Comparison of ENCODE assay signal across 1 cellular context in the genomic region with DNA sequence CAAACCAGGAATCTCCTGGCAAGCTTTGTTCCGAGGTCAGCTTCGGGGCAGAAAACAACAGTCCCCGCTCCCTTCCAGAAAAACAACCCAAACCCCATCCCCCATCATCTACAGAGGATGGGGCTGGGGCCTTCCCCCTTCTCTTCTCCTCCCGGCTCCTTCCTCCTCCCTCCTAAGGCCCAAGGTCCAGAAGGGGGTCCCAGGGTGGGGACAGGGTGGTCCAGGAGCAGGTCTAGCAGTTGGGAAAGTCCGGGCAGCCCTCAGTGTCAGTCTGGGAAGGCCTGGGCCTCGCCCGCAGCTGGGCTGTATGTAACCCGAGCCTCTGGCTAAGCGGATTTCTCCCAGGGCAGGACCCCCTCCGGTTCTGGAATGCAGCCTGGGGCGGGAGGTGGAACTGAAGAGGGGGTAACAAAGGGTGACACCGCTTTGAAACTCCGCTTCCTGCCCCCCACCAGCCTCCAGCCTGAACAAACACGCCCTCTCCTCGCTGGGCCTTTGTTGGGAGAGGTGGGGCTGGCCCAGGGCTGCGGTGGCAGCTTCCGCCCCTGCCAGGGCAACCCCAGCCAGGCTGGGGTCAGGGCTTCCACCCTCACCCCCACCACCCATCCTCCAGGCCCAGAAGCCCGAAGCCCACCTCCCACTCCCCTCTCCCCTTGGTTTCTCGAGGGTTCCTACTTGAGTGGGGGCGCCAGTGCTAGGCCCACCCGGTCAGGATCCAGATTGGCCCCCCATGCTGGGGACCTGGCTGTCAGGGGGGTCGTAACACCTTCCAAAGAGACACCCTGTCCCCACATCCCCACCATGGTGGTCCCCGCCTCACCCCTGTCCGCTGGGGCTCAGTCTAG.
TF ChIP-seq lines count a peak whose summit lies in the region.

No MANE protein-coding gene starts in this region.

TF ChIP-seq in H1, 55 proteins besides CTCF, POLR2A, EP300 and RAD21 (continues in another document):
- TF ChIP-seq GTF2F1 (IDR thresholded peaks at IDR 0.05; ENCODE audit: borderline replicate concordance, low read depth, low read length) (no peak), YY1 (IDR thresholded peaks at IDR 0.05; ENCODE audit: low read depth, low read length) (peak; percentile 72; the same call in 1 of the 2 replicates), SUZ12 (IDR thresholded peaks at IDR 0.05; ENCODE audit: low read length) (no peak), TCF12 (IDR thresholded peaks at IDR 0.05; ENCODE audit: low read depth, low read length) (peak; percentile 78; the same call in 1 of the 2 replicates), BCL11A (IDR thresholded peaks at IDR 0.05; ENCODE audit: low read depth in 2 of 2, low read length in 2 of 2) (no peak), TEAD4 (IDR thresholded peaks at IDR 0.05; ENCODE audit: low read depth, low read length) (peak; percentile 97), CHD1 (IDR thresholded peaks at IDR 0.05; ENCODE audit: low read depth, low read length) (no peak), CBX5 (IDR thresholded peaks at IDR 0.05; ENCODE audit: low read depth, low read length) (no peak), TBP (IDR thresholded peaks at IDR 0.05; ENCODE audit: low read depth, low read length) (0 out of 2 replicates have a peak, but pooled peaks have one; percentile 34), EGR1 (IDR thresholded peaks at IDR 0.05; ENCODE audit: borderline replicate concordance, low read depth, low read length) (peak; percentile 67), BACH1 (IDR thresholded peaks at IDR 0.05; ENCODE audit: low read length) (no peak), MAX (IDR thresholded peaks at IDR 0.05) (peak; percentile 46; the same call in 1 of the 2 replicates), KDM1A (IDR thresholded peaks at IDR 0.05; ENCODE audit: borderline replicate concordance, low read length) (no peak; the same call in 1 of the 2 replicates), SP2 (IDR thresholded peaks at IDR 0.05; ENCODE audit: low read length) (no peak), JUND (IDR thresholded peaks at IDR 0.05; ENCODE audit: low read length) (no peak), RFX5 (IDR thresholded peaks at IDR 0.05; ENCODE audit: borderline replicate concordance, low read depth, low read length) (no peak), CEBPB (IDR thresholded peaks at IDR 0.05; ENCODE audit: low read depth, low read length) (no peak), ZNF274 (IDR thresholded peaks at IDR 0.05; ENCODE audit: borderline replicate concordance, extremely low read depth, low read length) (no peak), POU5F1 (IDR thresholded peaks at IDR 0.05; ENCODE audit: low read depth, low read length) (no peak), NANOG (IDR thresholded peaks at IDR 0.05; ENCODE audit: insufficient read depth, low read depth, low read length, poor library complexity, severe bottlenecking) (no peak), CHD2 (IDR thresholded peaks at IDR 0.05; ENCODE audit: low read length) (0 out of 2 replicates have a peak, but pooled peaks have one; percentile 17), RXRA (IDR thresholded peaks at IDR 0.05; ENCODE audit: insufficient read depth, low read depth, low read length) (0 out of 2 replicates have a peak, but pooled peaks have one; percentile 7), SIN3A (conservative IDR thresholded peaks at IDR 0.05 in 1 of 2, IDR thresholded peaks at IDR 0.05 in 1 of 2; ENCODE audit: low read depth in 1 of 2, low read length in 2 of 2) (0 out of 4 replicates have a peak, but pooled peaks of 1 of the 2 experiments have one; percentile 44), EZH2 (IDR thresholded peaks at IDR 0.05; ENCODE audit: low read depth, low read length, severe bottlenecking) (no peak), RBBP5 (IDR thresholded peaks at IDR 0.05; ENCODE audit: borderline replicate concordance, low read depth, low read length) (peak; percentile 97), RNF2 (IDR thresholded peaks at IDR 0.05; ENCODE audit: borderline replicate concordance, low read depth, low read length, missing control alignments, poor library complexity, severe bottlenecking) (no peak), FOSL1 (IDR thresholded peaks at IDR 0.05; ENCODE audit: insufficient read depth, low read depth, low read length) (no peak), KDM5A (IDR thresholded peaks at IDR 0.05; ENCODE audit: low read length) (no peak), HDAC6 (IDR thresholded peaks at IDR 0.05; ENCODE audit: low read depth, low read length) (no peak), SAP30 (IDR thresholded peaks at IDR 0.05; ENCODE audit: insufficient read depth, insufficient replicate concordance, low read length) (no peak), SP4 (IDR thresholded peaks at IDR 0.05; ENCODE audit: low read length) (0 out of 2 replicates have a peak, but pooled peaks have one; percentile 6), ATF2 (IDR thresholded peaks at IDR 0.05; ENCODE audit: low read length) (peak; percentile 23; the same call in 1 of the 2 replicates), ASH2L (IDR thresholded peaks at IDR 0.05; ENCODE audit: low read length) (peak; percentile 98), CREB1 (IDR thresholded peaks at IDR 0.05) (no peak), PHF8 (conservative IDR thresholded peaks at IDR 0.05; ENCODE audit: low read depth, low read length) (no peak), KDM4A (IDR thresholded peaks at IDR 0.05; ENCODE audit: low read depth, low read length, severe bottlenecking) (no peak), SRF (IDR thresholded peaks at IDR 0.05; ENCODE audit: low read depth, low read length) (no peak), POLR2AphosphoS5 (IDR thresholded peaks at IDR 0.05; ENCODE audit: low read depth, low read length) (no peak), TAF1 (IDR thresholded peaks at IDR 0.05; ENCODE audit: low read depth, low read length) (peak; percentile 60), TAF7 (optimal IDR thresholded peaks at IDR 0.05; ENCODE audit: borderline replicate concordance, low read depth, low read length) (no peak), BRCA1 (IDR thresholded peaks at IDR 0.05; ENCODE audit: low read depth, low read length) (no peak), CBX8 (IDR thresholded peaks at IDR 0.05; ENCODE audit: borderline replicate concordance, low read depth, low read length) (no peak), GABPA (IDR thresholded peaks at IDR 0.05; ENCODE audit: borderline replicate concordance, insufficient read depth, low read length) (peak; percentile 57; the same call in 1 of the 2 replicates), JUN (IDR thresholded peaks at IDR 0.05; ENCODE audit: low read depth, low read length) (no peak), SP1 (IDR thresholded peaks at IDR 0.05; ENCODE audit: low read depth, low read length) (peak; percentile 84), NRF1 (IDR thresholded peaks at IDR 0.05; ENCODE audit: low read depth, low read length) (no peak), CTBP2 (IDR thresholded peaks at IDR 0.05; ENCODE audit: borderline replicate concordance, insufficient read depth, insufficient read length, low read length) (peak; percentile 84), SIRT6 (IDR thresholded peaks at IDR 0.05; ENCODE audit: low read length) (no peak), SIX5 (IDR thresholded peaks at IDR 0.05; ENCODE audit: low read depth, low read length) (peak; percentile 15; the same call in 1 of the 2 replicates), HDAC2 (IDR thresholded peaks at IDR 0.05; ENCODE audit: borderline replicate concordance in 1 of 2, low read depth in 2 of 2, low read length in 2 of 2) (no peak)
- TF ChIP-seq, protein P1, sequence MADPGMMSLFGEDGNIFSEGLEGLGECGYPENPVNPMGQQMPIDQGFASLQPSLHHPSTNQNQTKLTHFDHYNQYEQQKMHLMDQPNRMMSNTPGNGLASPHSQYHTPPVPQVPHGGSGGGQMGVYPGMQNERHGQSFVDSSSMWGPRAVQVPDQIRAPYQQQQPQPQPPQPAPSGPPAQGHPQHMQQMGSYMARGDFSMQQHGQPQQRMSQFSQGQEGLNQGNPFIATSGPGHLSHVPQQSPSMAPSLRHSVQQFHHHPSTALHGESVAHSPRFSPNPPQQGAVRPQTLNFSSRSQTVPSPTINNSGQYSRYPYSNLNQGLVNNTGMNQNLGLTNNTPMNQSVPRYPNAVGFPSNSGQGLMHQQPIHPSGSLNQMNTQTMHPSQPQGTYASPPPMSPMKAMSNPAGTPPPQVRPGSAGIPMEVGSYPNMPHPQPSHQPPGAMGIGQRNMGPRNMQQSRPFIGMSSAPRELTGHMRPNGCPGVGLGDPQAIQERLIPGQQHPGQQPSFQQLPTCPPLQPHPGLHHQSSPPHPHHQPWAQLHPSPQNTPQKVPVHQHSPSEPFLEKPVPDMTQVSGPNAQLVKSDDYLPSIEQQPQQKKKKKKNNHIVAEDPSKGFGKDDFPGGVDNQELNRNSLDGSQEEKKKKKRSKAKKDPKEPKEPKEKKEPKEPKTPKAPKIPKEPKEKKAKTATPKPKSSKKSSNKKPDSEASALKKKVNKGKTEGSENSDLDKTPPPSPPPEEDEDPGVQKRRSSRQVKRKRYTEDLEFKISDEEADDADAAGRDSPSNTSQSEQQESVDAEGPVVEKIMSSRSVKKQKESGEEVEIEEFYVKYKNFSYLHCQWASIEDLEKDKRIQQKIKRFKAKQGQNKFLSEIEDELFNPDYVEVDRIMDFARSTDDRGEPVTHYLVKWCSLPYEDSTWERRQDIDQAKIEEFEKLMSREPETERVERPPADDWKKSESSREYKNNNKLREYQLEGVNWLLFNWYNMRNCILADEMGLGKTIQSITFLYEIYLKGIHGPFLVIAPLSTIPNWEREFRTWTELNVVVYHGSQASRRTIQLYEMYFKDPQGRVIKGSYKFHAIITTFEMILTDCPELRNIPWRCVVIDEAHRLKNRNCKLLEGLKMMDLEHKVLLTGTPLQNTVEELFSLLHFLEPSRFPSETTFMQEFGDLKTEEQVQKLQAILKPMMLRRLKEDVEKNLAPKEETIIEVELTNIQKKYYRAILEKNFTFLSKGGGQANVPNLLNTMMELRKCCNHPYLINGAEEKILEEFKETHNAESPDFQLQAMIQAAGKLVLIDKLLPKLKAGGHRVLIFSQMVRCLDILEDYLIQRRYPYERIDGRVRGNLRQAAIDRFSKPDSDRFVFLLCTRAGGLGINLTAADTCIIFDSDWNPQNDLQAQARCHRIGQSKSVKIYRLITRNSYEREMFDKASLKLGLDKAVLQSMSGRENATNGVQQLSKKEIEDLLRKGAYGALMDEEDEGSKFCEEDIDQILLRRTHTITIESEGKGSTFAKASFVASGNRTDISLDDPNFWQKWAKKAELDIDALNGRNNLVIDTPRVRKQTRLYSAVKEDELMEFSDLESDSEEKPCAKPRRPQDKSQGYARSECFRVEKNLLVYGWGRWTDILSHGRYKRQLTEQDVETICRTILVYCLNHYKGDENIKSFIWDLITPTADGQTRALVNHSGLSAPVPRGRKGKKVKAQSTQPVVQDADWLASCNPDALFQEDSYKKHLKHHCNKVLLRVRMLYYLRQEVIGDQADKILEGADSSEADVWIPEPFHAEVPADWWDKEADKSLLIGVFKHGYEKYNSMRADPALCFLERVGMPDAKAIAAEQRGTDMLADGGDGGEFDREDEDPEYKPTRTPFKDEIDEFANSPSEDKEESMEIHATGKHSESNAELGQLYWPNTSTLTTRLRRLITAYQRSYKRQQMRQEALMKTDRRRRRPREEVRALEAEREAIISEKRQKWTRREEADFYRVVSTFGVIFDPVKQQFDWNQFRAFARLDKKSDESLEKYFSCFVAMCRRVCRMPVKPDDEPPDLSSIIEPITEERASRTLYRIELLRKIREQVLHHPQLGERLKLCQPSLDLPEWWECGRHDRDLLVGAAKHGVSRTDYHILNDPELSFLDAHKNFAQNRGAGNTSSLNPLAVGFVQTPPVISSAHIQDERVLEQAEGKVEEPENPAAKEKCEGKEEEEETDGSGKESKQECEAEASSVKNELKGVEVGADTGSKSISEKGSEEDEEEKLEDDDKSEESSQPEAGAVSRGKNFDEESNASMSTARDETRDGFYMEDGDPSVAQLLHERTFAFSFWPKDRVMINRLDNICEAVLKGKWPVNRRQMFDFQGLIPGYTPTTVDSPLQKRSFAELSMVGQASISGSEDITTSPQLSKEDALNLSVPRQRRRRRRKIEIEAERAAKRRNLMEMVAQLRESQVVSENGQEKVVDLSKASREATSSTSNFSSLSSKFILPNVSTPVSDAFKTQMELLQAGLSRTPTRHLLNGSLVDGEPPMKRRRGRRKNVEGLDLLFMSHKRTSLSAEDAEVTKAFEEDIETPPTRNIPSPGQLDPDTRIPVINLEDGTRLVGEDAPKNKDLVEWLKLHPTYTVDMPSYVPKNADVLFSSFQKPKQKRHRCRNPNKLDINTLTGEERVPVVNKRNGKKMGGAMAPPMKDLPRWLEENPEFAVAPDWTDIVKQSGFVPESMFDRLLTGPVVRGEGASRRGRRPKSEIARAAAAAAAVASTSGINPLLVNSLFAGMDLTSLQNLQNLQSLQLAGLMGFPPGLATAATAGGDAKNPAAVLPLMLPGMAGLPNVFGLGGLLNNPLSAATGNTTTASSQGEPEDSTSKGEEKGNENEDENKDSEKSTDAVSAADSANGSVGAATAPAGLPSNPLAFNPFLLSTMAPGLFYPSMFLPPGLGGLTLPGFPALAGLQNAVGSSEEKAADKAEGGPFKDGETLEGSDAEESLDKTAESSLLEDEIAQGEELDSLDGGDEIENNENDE (IDR thresholded peaks at IDR 0.05; ENCODE audit: insufficient replicate concordance, low read length): no peak
- TF ChIP-seq, protein P2, sequence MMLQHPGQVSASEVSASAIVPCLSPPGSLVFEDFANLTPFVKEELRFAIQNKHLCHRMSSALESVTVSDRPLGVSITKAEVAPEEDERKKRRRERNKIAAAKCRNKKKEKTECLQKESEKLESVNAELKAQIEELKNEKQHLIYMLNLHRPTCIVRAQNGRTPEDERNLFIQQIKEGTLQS (IDR thresholded peaks at IDR 0.05; ENCODE audit: insufficient read depth, low read depth, low read length): no peak
- TF ChIP-seq, protein P3, sequence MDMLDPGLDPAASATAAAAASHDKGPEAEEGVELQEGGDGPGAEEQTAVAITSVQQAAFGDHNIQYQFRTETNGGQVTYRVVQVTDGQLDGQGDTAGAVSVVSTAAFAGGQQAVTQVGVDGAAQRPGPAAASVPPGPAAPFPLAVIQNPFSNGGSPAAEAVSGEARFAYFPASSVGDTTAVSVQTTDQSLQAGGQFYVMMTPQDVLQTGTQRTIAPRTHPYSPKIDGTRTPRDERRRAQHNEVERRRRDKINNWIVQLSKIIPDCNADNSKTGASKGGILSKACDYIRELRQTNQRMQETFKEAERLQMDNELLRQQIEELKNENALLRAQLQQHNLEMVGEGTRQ (IDR thresholded peaks at IDR 0.05; ENCODE audit: low read length): no peak
- TF ChIP-seq, protein P4, sequence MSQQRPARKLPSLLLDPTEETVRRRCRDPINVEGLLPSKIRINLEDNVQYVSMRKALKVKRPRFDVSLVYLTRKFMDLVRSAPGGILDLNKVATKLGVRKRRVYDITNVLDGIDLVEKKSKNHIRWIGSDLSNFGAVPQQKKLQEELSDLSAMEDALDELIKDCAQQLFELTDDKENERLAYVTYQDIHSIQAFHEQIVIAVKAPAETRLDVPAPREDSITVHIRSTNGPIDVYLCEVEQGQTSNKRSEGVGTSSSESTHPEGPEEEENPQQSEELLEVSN (IDR thresholded peaks at IDR 0.05): no peak
